ENCODE assay signal across 11 cellular contexts in the genomic region with DNA sequence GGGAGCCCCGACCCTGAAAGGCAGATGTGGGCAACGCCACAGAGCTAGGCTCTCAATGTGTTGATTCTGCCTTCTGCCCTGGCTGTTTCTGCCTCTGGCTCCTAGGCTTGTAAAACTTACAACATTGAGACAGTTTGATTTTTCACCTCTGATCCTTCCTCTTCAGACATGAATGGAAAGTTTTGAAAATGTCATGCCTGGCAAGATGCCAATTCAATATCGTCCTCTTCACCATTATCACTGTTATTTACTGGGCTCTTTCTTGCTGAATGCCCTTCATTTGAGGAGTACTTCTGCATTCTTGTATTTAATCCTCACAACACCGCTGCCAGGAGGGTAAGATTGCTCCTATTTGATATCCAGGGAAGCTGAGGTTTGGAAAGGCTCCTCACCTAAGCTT. TPM values are rescaled to one million over a fixed set of nuclear protein-coding genes. Genes with fewer than 3 reads are reported as not detected.
A peak's percentile ranks its signal among the peaks of the same experiment; 100 is the strongest.
DNase-seq lines count a peak whose midpoint lies in the region; ATAC-seq and TF ChIP-seq lines count a peak whose summit lies in the region.
"Had no signal": no experiment of that assay in that cellular context is flagged by ENCODE, and none has a peak within 500 bp of the region (broad histone marks: within the 10 kb centered on the region; RNA-seq: fewer than 3 reads in every experiment).

No MANE protein-coding gene starts in this region.

- POLR2A ChIA-PET in SK-N-SH (lab: Yijun Ruan, JAX) = interaction anchor here (0.9 to 3.5 kb wide), 2 partner anchors 43 to 94 kb away, joined by 3 to 20 read pairs; no protein-coding TSS in a partner anchor

- peak overlapping the region; percentile 53; the same call in 1 of the 2 replicates for H3K4me2 ChIP-seq in SK-N-SH

- H3K36me3 ChIP-seq in SK-N-SH (replicated peaks in 1 of 2; ENCODE audit: control insufficient read depth in 1 of 2, insufficient read depth in 2 of 2, low read length in 1 of 2) = no peaks in the 10 kb centered on the region
- H3K36me3 ChIP-seq in esophagus muscularis mucosa = no peaks in the 10 kb centered on the region
- H3K36me3 ChIP-seq in thoracic aorta = no peaks in the 10 kb centered on the region
- no peaks in the 10 kb centered on the region for H3K36me3 ChIP-seq in prostate gland

- CTCF ChIA-PET in SK-N-SH (lab: Yijun Ruan, JAX) = interaction anchor here (0.6 to 21.1 kb wide), 60 partner anchors 10 to 687 kb away, joined by 3 to 668 read pairs (median 5); partner anchors contain the start of gene FGF1

- no peaks in the 10 kb centered on the region for H4K20me1 ChIP-seq in SK-N-SH (ENCODE audit: insufficient read depth)

- no peak for TF ChIP-seq RAD21 in SK-N-SH (IDR thresholded peaks at IDR 0.05; ENCODE audit: low read length)

- H3K27me3 ChIP-seq in SK-N-SH (ENCODE audit: insufficient read depth) = no peaks in the 10 kb centered on the region
- H3K27me3 ChIP-seq in esophagus muscularis mucosa = no peaks in the 10 kb centered on the region
- H3K27me3 ChIP-seq in thoracic aorta (replicated peaks; ENCODE audit: insufficient read depth) = no peaks in the 10 kb centered on the region
- no peaks in the 10 kb centered on the region for H3K27me3 ChIP-seq in prostate gland (replicated peaks; ENCODE audit: insufficient read depth)

- TF ChIP-seq EP300 in SK-N-SH (IDR thresholded peaks at IDR 0.05; ENCODE audit: borderline replicate concordance in 1 of 2, low read depth in 1 of 2, low read length in 1 of 2) (no peak), esophagus muscularis mucosa (IDR thresholded peaks at IDR 0.05) (no peak)

- 90% methylated on average over 4 of the region's 4 CpGs for WGBS in SK-N-SH (ENCODE audit: low lambda C conversion rate)
- WGBS in esophagus muscularis mucosa = 68% methylated on average over 4 of the region's 4 CpGs
- 65% methylated on average over 4 of the region's 4 CpGs for WGBS in prostate gland

- no peaks in the 10 kb centered on the region for H3F3A ChIP-seq in SK-N-SH (replicated peaks; ENCODE audit: insufficient read depth)

- peak; percentile 1 for ATAC-seq in thoracic aorta (ENCODE audit: insufficient number of reproducible peaks, low FRiP score, low read depth)
- no peak for ATAC-seq in GM21529 (IDR thresholded peaks at IDR 0.05; ENCODE audit: unreplicated experiment)

- H3K9me3 ChIP-seq in SK-N-SH (no peaks in the 10 kb centered on the region), esophagus muscularis mucosa (no peaks in the 10 kb centered on the region), thoracic aorta (no peaks in the 10 kb centered on the region), prostate gland (no peaks in the 10 kb centered on the region)

- no peak overlapping the region for H3K9ac ChIP-seq in SK-N-SH

- no peaks in the 10 kb centered on the region for H3K9me2 ChIP-seq in SK-N-SH

- H3K27ac ChIP-seq in SK-N-SH (ENCODE audit: low read depth in 2 of 2, low read length in 1 of 2) (no peak overlapping the region; a peak in 1 of 4 replicates), esophagus muscularis mucosa (replicated peaks in 1 of 4) (peak overlapping the region; percentile 62 to 77 (median 74)), thoracic aorta (peak overlapping the region; percentile 76 to 82), prostate gland (no peak overlapping the region)

- H3K4me1 ChIP-seq in SK-N-SH (ENCODE audit: control insufficient read depth in 1 of 2, insufficient read depth in 2 of 2, low read depth in 1 of 2, low read length in 1 of 2) (peaks cover 23 to 28% of the 10 kb centered on the region in 2 experiments), esophagus muscularis mucosa (peaks cover 28 to 36% (median 31%) of the 10 kb centered on the region in 4 donors), thoracic aorta (ENCODE audit: control insufficient read depth in 1 of 2, low read depth in 2 of 2) (peaks cover 4 to 35% of the 10 kb centered on the region in 2 donors), prostate gland (replicated peaks) (no peaks in the 10 kb centered on the region)

- no peak overlapping the region for H3K4me3 ChIP-seq in SK-N-SH (ENCODE audit: low read depth in 2 of 2, low read length in 1 of 2)
- no peak overlapping the region for H3K4me3 ChIP-seq in esophagus muscularis mucosa
- no peak overlapping the region for H3K4me3 ChIP-seq in thoracic aorta
- H3K4me3 ChIP-seq in prostate gland = no peak overlapping the region

- TF ChIP-seq CTCF in SK-N-SH (IDR thresholded peaks at IDR 0.05) = no peak
- TF ChIP-seq CTCF in esophagus muscularis mucosa (IDR thresholded peaks at IDR 0.05) = no peak
- TF ChIP-seq CTCF in thoracic aorta (IDR thresholded peaks at IDR 0.05) = no peak
- no peak for TF ChIP-seq CTCF in prostate gland (IDR thresholded peaks at IDR 0.05)

- intact Hi-C loops in esophagus muscularis mucosa (cut with DNase I) (loop anchor here (2.0 kb wide), 2 partner anchors 42 to 88 kb away; no protein-coding TSS in a partner anchor), prostate gland (cut with DNase I) (loop anchor here (2.0 kb wide), 1 partner anchor 86 kb away; no protein-coding TSS in a partner anchor)

- DNase-seq in SK-N-SH = no peak
- no peak for DNase-seq in esophagus muscularis mucosa (ENCODE audit: extremely low spot score)
- DNase-seq in myocyte (ENCODE audit: low read depth) = peak; percentile 21
- no peak for DNase-seq in thoracic aorta (ENCODE audit: low spot score)
- DNase-seq in GM03348 (ENCODE audit: low spot score) = no peak
- DNase-seq in SKM-1 (lab: John Stamatoyannopoulos, UW; ENCODE audit: unreplicated experiment) = no peak
- DNase-seq in prostate gland (ENCODE audit: low spot score) = no peak

- no peak overlapping the region for H2AFZ ChIP-seq in SK-N-SH (ENCODE audit: low read depth)

- no peaks in the 10 kb centered on the region for H3K79me2 ChIP-seq in SK-N-SH (ENCODE audit: insufficient read depth)

- no peak for TF ChIP-seq POLR2A in esophagus muscularis mucosa (IDR thresholded peaks at IDR 0.05; ENCODE audit: low read depth)
- TF ChIP-seq POLR2A in prostate gland (IDR thresholded peaks at IDR 0.05) = no peak

TF ChIP-seq in SK-N-SH, 30 proteins besides CTCF, POLR2A, EP300 and RAD21:
- TF ChIP-seq YY1 (IDR thresholded peaks at IDR 0.05; ENCODE audit: low read depth) (no peak), NFIC (IDR thresholded peaks at IDR 0.05; ENCODE audit: borderline replicate concordance) (peak; percentile 39)

RNA-seq across cellular contexts. Expression of gene FGF1, which starts 12.6 kb away (rescaled TPM):
- 5.3 and 5.9 TPM in 2 replicates for polyA plus RNA-seq in SK-N-SH (2012; rRNA removed)
- 5.6 and 6.3 TPM in 2 replicates for polyA plus RNA-seq in SK-N-SH (2012; cell fraction: cytosol; rRNA removed)
- 5.4 and 5.6 TPM in 2 replicates for polyA plus RNA-seq in SK-N-SH (2012; cell fraction: nucleus; rRNA removed)
- total RNA-seq in esophagus muscularis mucosa = 1 to 10 TPM; 1.7 to 4.0 (median 2.9) TPM
- 0.52 and 1.8 TPM in 2 replicates for total RNA-seq in myocyte
- 14.8 TPM for polyA plus RNA-seq in myocyte (2012)
- total RNA-seq in thoracic aorta = 10 to 100 TPM; 11.4 to 56.7 TPM
- 1 to 10 TPM; 2.0 to 9.4 TPM for total RNA-seq in prostate gland
- total RNA-seq: activated T-helper 2 cell treated with anti-CD3 and anti-CD28 coated beads, Interferon-gamma antibody, Interleukin-2, Interleukin-4, amounts not matched to agents 10 μg/mL and 5 μg/mL and 100 μg/mL, durations not matched to agents 14 hours and 24 hours and 36 hours; CD4-positive, CD25-positive, alpha-beta regulatory T cell; pulmonary artery endothelial cell had no signal
- polyA plus RNA-seq: CD4-positive, CD25-positive, alpha-beta regulatory T cell had no signal

Comparison
In these comparisons a context has a peak if more than half of its experiments do, and no peak if none do; other contexts are left out.
1. H3K27ac ChIP-seq: peak in esophagus muscularis mucosa (4 of 4) and thoracic aorta (2 of 2); none in SK-N-SH (0 of 2) and prostate gland (0 of 2).